Comparison of ENCODE assay signal across 17 cellular contexts in genomic region chr15:44718180-44718926, GRCh38. TPM values are rescaled to one million over a fixed set of nuclear protein-coding genes. Genes with fewer than 3 reads are reported as not detected.
DNase-seq lines count a peak whose midpoint lies in the region; ATAC-seq and TF ChIP-seq lines count a peak whose summit lies in the region.
"Had no signal": no experiment of that assay in that cellular context is flagged by ENCODE, and none has a peak within 500 bp of the region (broad histone marks: within the 10 kb centered on the region; RNA-seq: fewer than 3 reads in every experiment).

No MANE protein-coding gene starts in this region.

- CTCF ChIA-PET in activated CD4-positive, alpha-beta T cell treated with anti-CD3 and anti-CD28 coated beads, Interleukin-2, amount 10 ng/mL, durations not matched to agents 7 days and 5 days (lab: Charles Lee) = interaction anchor here (0.8 to 18.8 kb wide), 4 partner anchors 10 to 77 kb away, joined by 3 to 287 read pairs (median 47); partner anchors contain the start of gene SPG11
- CTCF ChIA-PET in activated CD8-positive, alpha-beta T cell treated with anti-CD3 and anti-CD28 coated beads, Interleukin-2, amount 10 ng/mL, durations not matched to agents 7 days and 5 days (lab: Charles Lee) = interaction anchor here (1.0 to 18.3 kb wide), 5 partner anchors 9 to 50 kb away, joined by 4 to 476 read pairs (median 189); partner anchors contain the start of genes SPG11 and TRIM69

- H3K4me1 Mint-ChIP-seq in activated CD4-positive, alpha-beta T cell treated with anti-CD3 and anti-CD28 coated beads, Interleukin-2, amount 10 ng/mL, durations not matched to agents 7 days and 5 days = peaks cover 78% of the 10 kb centered on the region
- H3K4me1 Mint-ChIP-seq in activated CD8-positive, alpha-beta T cell treated with anti-CD3 and anti-CD28 coated beads, Interleukin-2, amount 10 ng/mL, durations not matched to agents 7 days and 5 days (ENCODE audit: low read depth) = peaks cover 80% of the 10 kb centered on the region
- peaks cover 37 to 89% (median 82%) of the 10 kb centered on the region in 4 donors for H3K4me1 Mint-ChIP-seq in naive thymus-derived CD8-positive, alpha-beta T cell

- TF ChIP-seq POLR2A in GM19193 (IDR thresholded peaks at IDR 0.05; ENCODE audit: extremely low read depth, insufficient read depth, insufficient read length) (peak; percentile 12), sigmoid colon (IDR thresholded peaks at IDR 0.05) (no peak), ovary (IDR thresholded peaks at IDR 0.05) (no peak)

- POLR2A ChIA-PET in activated CD4-positive, alpha-beta T cell treated with anti-CD3 and anti-CD28 coated beads, Interleukin-2, amount 10 ng/mL, durations not matched to agents 7 days and 5 days (lab: Charles Lee) = interaction anchor here (0.7 to 11.7 kb wide), 6 partner anchors 11 to 53 kb away, joined by 4 to 283 read pairs (median 12); partner anchors contain the start of genes SPG11 and TRIM69
- POLR2A ChIA-PET in activated CD8-positive, alpha-beta T cell treated with anti-CD3 and anti-CD28 coated beads, Interleukin-2, amount 10 ng/mL, durations not matched to agents 7 days and 5 days (lab: Charles Lee) = interaction anchor here (0.7 to 21.4 kb wide), 4 partner anchors 3 to 106 kb away, joined by 3 to 2005 read pairs (median 1997); partner anchors contain the start of genes B2M, PATL2, SPG11 and TRIM69
- POLR2A ChIA-PET in naive thymus-derived CD8-positive, alpha-beta T cell (lab: Charles Lee) = interaction anchor here (16.9 to 22.5 kb wide), 4 partner anchors 3 to 53 kb away, joined by 707 to 1743 read pairs (median 1656); partner anchors contain the start of genes B2M, PATL2, SPG11 and TRIM69

- H3K27me3 Mint-ChIP-seq in activated CD4-positive, alpha-beta T cell treated with anti-CD3 and anti-CD28 coated beads, Interleukin-2, amount 10 ng/mL, durations not matched to agents 7 days and 5 days = no peaks in the 10 kb centered on the region
- no peaks in the 10 kb centered on the region for H3K27me3 Mint-ChIP-seq in activated CD8-positive, alpha-beta T cell treated with anti-CD3 and anti-CD28 coated beads, Interleukin-2, amount 10 ng/mL, durations not matched to agents 7 days and 5 days (ENCODE audit: low read depth)
- no peaks in the 10 kb centered on the region for H3K27me3 Mint-ChIP-seq in naive thymus-derived CD8-positive, alpha-beta T cell

- H3K27ac ChIP-seq in sigmoid colon = peak overlapping the region in 2 of 4 donors; percentile 3 to 46
- H3K27ac ChIP-seq in ovary = no peak overlapping the region
- H3K27ac ChIP-seq: cardiac muscle cell, hepatocyte, thoracic aorta had no signal

- no peak for TF ChIP-seq EP300 in sigmoid colon (IDR thresholded peaks at IDR 0.05)
- no peak for TF ChIP-seq EP300 in ovary (IDR thresholded peaks at IDR 0.05)

- peaks cover 15 to 46% (median 40%) of the 10 kb centered on the region in 4 donors for H3K36me3 ChIP-seq in sigmoid colon
- H3K36me3 ChIP-seq in ovary = no peaks in the 10 kb centered on the region

- peaks cover 0 to 28% (median 19%) of the 10 kb centered on the region in 4 donors for H3K4me1 ChIP-seq in sigmoid colon
- H3K4me1 ChIP-seq in ovary (ENCODE audit: insufficient read depth) = peaks cover 2% of the 10 kb centered on the region

- peak overlapping the region; percentile 85 for H3K27ac Mint-ChIP-seq in activated CD4-positive, alpha-beta T cell treated with anti-CD3 and anti-CD28 coated beads, Interleukin-2, amount 10 ng/mL, durations not matched to agents 7 days and 5 days
- H3K27ac Mint-ChIP-seq in activated CD8-positive, alpha-beta T cell treated with anti-CD3 and anti-CD28 coated beads, Interleukin-2, amount 10 ng/mL, durations not matched to agents 7 days and 5 days = peak overlapping the region; percentile 94
- peak overlapping the region; percentile 69 to 100 (median 93) for H3K27ac Mint-ChIP-seq in naive thymus-derived CD8-positive, alpha-beta T cell

- no peaks in the 10 kb centered on the region for H3K9me3 Mint-ChIP-seq in activated CD4-positive, alpha-beta T cell treated with anti-CD3 and anti-CD28 coated beads, Interleukin-2, amount 10 ng/mL, durations not matched to agents 7 days and 5 days
- no peaks in the 10 kb centered on the region for H3K9me3 Mint-ChIP-seq in activated CD8-positive, alpha-beta T cell treated with anti-CD3 and anti-CD28 coated beads, Interleukin-2, amount 10 ng/mL, durations not matched to agents 7 days and 5 days (ENCODE audit: insufficient read depth)
- no peaks in the 10 kb centered on the region for H3K9me3 Mint-ChIP-seq in naive thymus-derived CD8-positive, alpha-beta T cell

- TF ChIP-seq CTCF in sigmoid colon (IDR thresholded peaks at IDR 0.05) = no peak
- no peak for TF ChIP-seq CTCF in ovary (IDR thresholded peaks at IDR 0.05)

- intact Hi-C loops in sigmoid colon (cut with DNase I) (loop anchor here (10.0 kb wide), 1 partner anchor 466 kb away; the partner anchor contains the start of gene SHF), ovary (cut with DNase I) (loop anchor here in 1 of 4 donors (10.0 kb wide), 1 partner anchor 466 kb away; the partner anchor contains the start of gene SHF)

- ATAC-seq in activated CD8-positive, alpha-beta T cell treated with anti-CD3 and anti-CD28 coated beads, Interleukin-2, amount 10 ng/mL, durations not matched to agents 7 days and 5 days = no peak
- no peak for ATAC-seq in naive thymus-derived CD8-positive, alpha-beta T cell

- no peak overlapping the region for H3K4me3 ChIP-seq in sigmoid colon
- H3K4me3 ChIP-seq in ovary = no peak overlapping the region
- H3K4me3 ChIP-seq: cardiac muscle cell, hepatocyte, mucosa of descending colon, thoracic aorta had no signal

- H3K4me3 Mint-ChIP-seq in activated CD4-positive, alpha-beta T cell treated with anti-CD3 and anti-CD28 coated beads, Interleukin-2, amount 10 ng/mL, durations not matched to agents 7 days and 5 days = peak overlapping the region; percentile 96
- H3K4me3 Mint-ChIP-seq in activated CD8-positive, alpha-beta T cell treated with anti-CD3 and anti-CD28 coated beads, Interleukin-2, amount 10 ng/mL, durations not matched to agents 7 days and 5 days = peak overlapping the region; percentile 61
- H3K4me3 Mint-ChIP-seq in naive thymus-derived CD8-positive, alpha-beta T cell = peak overlapping the region; percentile 18 to 100 (median 80)

- H3K9me3 ChIP-seq in sigmoid colon (no peaks in the 10 kb centered on the region), ovary (no peaks in the 10 kb centered on the region)
- H3K9me3 ChIP-seq: mucosa of descending colon, thoracic aorta had no signal

- no peak for DNase-seq in activated CD4-positive, alpha-beta T cell treated with anti-CD3 and anti-CD28 coated beads, Interleukin-2, amount 10 ng/mL, durations not matched to agents 7 days and 5 days
- DNase-seq in activated CD4-positive, alpha-beta T cell treated with anti-CD3 and anti-CD28 coated beads, Interleukin-2, amount 50 U/mL, for 48 hours = no peak
- DNase-seq in activated CD8-positive, alpha-beta T cell treated with anti-CD3 and anti-CD28 coated beads, Interleukin-2, amount 10 ng/mL, durations not matched to agents 7 days and 5 days = no peak
- no peak for DNase-seq in naive thymus-derived CD8-positive, alpha-beta T cell
- DNase-seq in sigmoid colon (no peak), SIG-M5 (lab: John Stamatoyannopoulos, UW) (no peak), ovary (no peak)
- DNase-seq: ACHN, NCI-H1436 treated with DMSO at 0.1 percent for 48 hours, NCI-H446 treated with DMSO at 0.1 percent for 48 hours, PC-3, posterior cingulate gyrus had no signal

- H3K36me3 Mint-ChIP-seq in activated CD4-positive, alpha-beta T cell treated with anti-CD3 and anti-CD28 coated beads, Interleukin-2, amount 10 ng/mL, durations not matched to agents 7 days and 5 days (ENCODE audit: low read depth) = peaks cover 67% of the 10 kb centered on the region
- H3K36me3 Mint-ChIP-seq in activated CD8-positive, alpha-beta T cell treated with anti-CD3 and anti-CD28 coated beads, Interleukin-2, amount 10 ng/mL, durations not matched to agents 7 days and 5 days (ENCODE audit: low read depth) = peaks cover 70% of the 10 kb centered on the region
- H3K36me3 Mint-ChIP-seq in naive thymus-derived CD8-positive, alpha-beta T cell = peaks cover 26 to 65% (median 50%) of the 10 kb centered on the region in 3 donors

- H3K27me3 ChIP-seq in sigmoid colon (no peaks in the 10 kb centered on the region), ovary (no peaks in the 10 kb centered on the region)
- H3K27me3 ChIP-seq: cardiac muscle cell, hepatocyte had no signal

- 61 to 64% methylated on average over 4 of the region's 4 CpGs for WGBS in sigmoid colon, 2 donors
- WGBS in ovary, 3 donors = 61 to 84% (median 62%) methylated on average over 4 of the region's 4 CpGs

RNA-seq across cellular contexts. Expression of gene B2M, which starts 7.0 kb away (rescaled TPM):
- total RNA-seq in activated CD4-positive, alpha-beta T cell treated with anti-CD3 and anti-CD28 coated beads, Interleukin-2, amount 10 ng/mL, durations not matched to agents 7 days and 5 days = over 10,000 TPM in 1 of 2 experiments, 1,000 to 10,000 TPM in 1; 9,253 to 11,726 TPM
- total RNA-seq in activated CD8-positive, alpha-beta T cell treated with anti-CD3 and anti-CD28 coated beads, Interleukin-2, amount 10 ng/mL, durations not matched to agents 7 days and 5 days = 1,000 to 10,000 TPM; 6,300 to 6,473 TPM
- total RNA-seq in naive thymus-derived CD8-positive, alpha-beta T cell = 1,000 to 10,000 TPM; 6,403 to 7,046 TPM
- over 10,000 TPM; 25,152 to 39,550 (median 31,716) TPM for polyA plus RNA-seq in naive thymus-derived CD8-positive, alpha-beta T cell
- total RNA-seq in sigmoid colon = 1,000 to 10,000 TPM; 1,906 to 2,799 (median 2,534) TPM
- 1,000 to 10,000 TPM; 3,109 to 8,584 (median 4,774) TPM for polyA plus RNA-seq in sigmoid colon
- 1,000 to 10,000 TPM in 4 of 7 donors, 100 to 1,000 TPM in 3; 827 to 3,158 (median 1,148) TPM for total RNA-seq in ovary
- polyA plus RNA-seq in ovary = 1,000 to 10,000 TPM; 2,417 to 6,504 TPM

RNA-seq across cellular contexts. Expression of gene PATL2, which starts 7.2 kb away (rescaled TPM):
- 10 to 100 TPM; 15.9 to 20.5 TPM for total RNA-seq in activated CD4-positive, alpha-beta T cell treated with anti-CD3 and anti-CD28 coated beads, Interleukin-2, amount 10 ng/mL, durations not matched to agents 7 days and 5 days
- total RNA-seq in activated CD8-positive, alpha-beta T cell treated with anti-CD3 and anti-CD28 coated beads, Interleukin-2, amount 10 ng/mL, durations not matched to agents 7 days and 5 days = 10 to 100 TPM; 27.4 to 29.6 TPM
- 10 to 100 TPM; 69.4 to 69.9 TPM for total RNA-seq in naive thymus-derived CD8-positive, alpha-beta T cell
- polyA plus RNA-seq in naive thymus-derived CD8-positive, alpha-beta T cell = 10 to 100 TPM in 2 of 3 donors, 1 to 10 TPM in 1; 7.2 to 21.8 (median 12.4) TPM
- total RNA-seq in sigmoid colon (under 1 TPM in 3 of 4 donors, not detected in 1; 0.41 to 0.66 (median 0.55) TPM), ovary (1 to 10 TPM in 5 of 7 donors, under 1 TPM in 2; 0.20 to 1.9 (median 1.2) TPM)
- polyA plus RNA-seq in sigmoid colon (1 to 10 TPM; 1.2 to 8.1 (median 1.2) TPM), ovary (1 to 10 TPM; 1.3 to 2.3 TPM)

RNA-seq across cellular contexts. Expression of gene TRIM69, which starts 18.0 kb away (rescaled TPM):
- 10 to 100 TPM; 67.9 to 70.2 TPM for total RNA-seq in activated CD4-positive, alpha-beta T cell treated with anti-CD3 and anti-CD28 coated beads, Interleukin-2, amount 10 ng/mL, durations not matched to agents 7 days and 5 days
- 10 to 100 TPM; 53.0 to 59.5 TPM for total RNA-seq in activated CD8-positive, alpha-beta T cell treated with anti-CD3 and anti-CD28 coated beads, Interleukin-2, amount 10 ng/mL, durations not matched to agents 7 days and 5 days
- 10 to 100 TPM; 28.9 to 34.9 TPM for total RNA-seq in naive thymus-derived CD8-positive, alpha-beta T cell
- polyA plus RNA-seq in naive thymus-derived CD8-positive, alpha-beta T cell = 10 to 100 TPM; 29.4 to 33.0 (median 31.6) TPM
- total RNA-seq in sigmoid colon (10 to 100 TPM; 22.5 to 34.9 (median 29.5) TPM), ovary (10 to 100 TPM in 6 of 7 donors, 1 to 10 TPM in 1; 7.0 to 25.5 (median 19.7) TPM)
- polyA plus RNA-seq in sigmoid colon (10 to 100 TPM; 12.6 to 38.6 (median 17.1) TPM), ovary (10 to 100 TPM; 16.3 to 51.4 TPM)

RNA-seq across cellular contexts. Expression of gene SPG11, which starts 54.9 kb away (rescaled TPM):
- 10 to 100 TPM; 69.2 to 77.6 TPM for total RNA-seq in activated CD4-positive, alpha-beta T cell treated with anti-CD3 and anti-CD28 coated beads, Interleukin-2, amount 10 ng/mL, durations not matched to agents 7 days and 5 days
- total RNA-seq in activated CD8-positive, alpha-beta T cell treated with anti-CD3 and anti-CD28 coated beads, Interleukin-2, amount 10 ng/mL, durations not matched to agents 7 days and 5 days = 10 to 100 TPM; 73.8 to 75.8 TPM
- total RNA-seq in naive thymus-derived CD8-positive, alpha-beta T cell = 100 to 1,000 TPM; 133 to 138 TPM
- 10 to 100 TPM; 24.3 to 30.9 (median 29.8) TPM for polyA plus RNA-seq in naive thymus-derived CD8-positive, alpha-beta T cell
- total RNA-seq in sigmoid colon (10 to 100 TPM; 56.7 to 88.1 (median 64.9) TPM), ovary (10 to 100 TPM; 40.3 to 79.8 (median 53.7) TPM)
- polyA plus RNA-seq in sigmoid colon (10 to 100 TPM; 12.9 to 40.0 (median 17.4) TPM), ovary (10 to 100 TPM; 25.4 to 40.4 TPM)

Comparison
In these comparisons a context has a peak if more than half of its experiments do, and no peak if none do; other contexts are left out.
1. RNA of gene PATL2, which starts 7.2 kb away (total RNA-seq): 69.4 to 69.9 TPM in naive thymus-derived CD8-positive, alpha-beta T cell, 27.4 to 29.6 TPM in activated CD8-positive, alpha-beta T cell treated with anti-CD3 and anti-CD28 coated beads, Interleukin-2, amount 10 ng/mL, durations not matched to agents 7 days and 5 days and 15.9 to 20.5 TPM in activated CD4-positive, alpha-beta T cell treated with anti-CD3 and anti-CD28 coated beads, Interleukin-2, amount 10 ng/mL, durations not matched to agents 7 days and 5 days; 0.20 to 1.9 TPM in ovary and 0.41 to 0.66 TPM in sigmoid colon; every median in the first group is over 4 times any median in the second.
2. Peak in every context shown above with its lines, with median percentiles within 50 percentile points of each other: H3K27ac Mint-ChIP-seq and H3K4me3 Mint-ChIP-seq.